15 cellular contexts compared by ENCODE assay signal in the genomic region with DNA sequence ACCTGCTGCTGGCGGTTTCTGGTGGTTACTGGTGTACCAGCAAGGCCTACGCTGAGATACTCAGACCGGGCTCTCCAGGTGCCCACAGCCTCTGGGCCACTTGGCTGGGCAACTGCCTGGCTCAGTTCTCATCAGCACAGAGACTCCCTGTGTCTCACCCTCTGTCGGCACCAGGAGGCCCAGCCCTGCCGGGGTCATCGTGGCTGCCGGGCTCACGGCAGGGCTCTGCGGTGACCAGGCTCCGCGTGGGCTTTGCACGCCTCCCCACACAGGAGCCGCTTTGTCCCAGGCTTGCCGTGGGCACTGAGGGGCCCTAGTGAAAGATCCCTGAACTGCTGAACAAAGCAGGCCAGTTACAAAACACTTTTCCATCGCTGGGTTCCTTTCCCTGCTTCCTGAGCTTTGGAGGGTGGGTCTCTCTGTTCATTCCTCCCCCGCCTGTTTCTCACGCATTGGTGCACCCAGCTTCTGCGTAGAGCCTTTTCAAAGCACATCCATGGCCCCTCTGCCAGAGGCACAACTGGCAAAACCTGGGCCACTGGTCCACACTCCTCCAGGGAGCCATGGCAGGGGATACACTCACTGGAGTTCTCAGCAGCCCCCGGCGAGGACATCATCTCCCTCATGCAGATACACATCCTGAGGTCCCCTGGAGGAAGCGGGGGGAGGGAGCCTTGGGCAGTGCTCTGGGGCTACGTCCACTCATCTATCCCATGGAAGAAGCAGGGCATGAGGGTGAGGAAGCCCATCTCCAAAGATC.
DNase-seq lines count a peak whose midpoint lies in the region; ATAC-seq, FAIRE-seq and TF ChIP-seq lines count a peak whose summit lies in the region.
"Had no signal": no experiment of that assay in that cellular context is flagged by ENCODE, and none has a peak within 500 bp of the region (broad histone marks: within the 10 kb centered on the region; RNA-seq: fewer than 3 reads in every experiment).

No MANE protein-coding gene starts in this region.

- no peak overlapping the region for H3K4me3 ChIP-seq in CD4-positive, alpha-beta memory T cell (ENCODE audit: low read length in 2 of 2)
- H3K4me3 ChIP-seq in K562 (no peak overlapping the region), trophoblast cell (ENCODE audit: low read depth, low read length) (no peak overlapping the region), HAP-1 (no peak overlapping the region)
- H3K4me3 ChIP-seq: hepatocyte, lung, SJCRH30 had no signal

- H2AFZ ChIP-seq in K562 (ENCODE audit: low read depth, low read length) (no peak overlapping the region), trophoblast cell (ENCODE audit: insufficient read depth, low read length, poor library complexity) (peak overlapping the region; percentile 74)
- H2AFZ ChIP-seq: hepatocyte, parathyroid adenoma had no signal

- H3K27me3 Mint-ChIP-seq in CD4-positive, alpha-beta memory T cell, result no peaks in the 10 kb centered on the region
- no peaks in the 10 kb centered on the region for H3K27me3 Mint-ChIP-seq in IgD-negative memory B cell
- H3K27me3 Mint-ChIP-seq: activated naive CD8-positive, alpha-beta T cell treated with anti-CD3 and anti-CD28 coated beads, Interleukin-2, amount 10 ng/mL, durations not matched to agents 7 days and 5 days had no signal

- in situ Hi-C loops in K562 (cut with MboI) (no loop called here), HAP-1 (cut with MboI; ENCODE audit: low sequenced_read_pairs) (no loop called here)

- no peaks in the 10 kb centered on the region for H3K9me1 ChIP-seq in K562 (ENCODE audit: control insufficient read depth, insufficient read depth, low read length)

- peak overlapping the region; percentile 96 for H3K14ac ChIP-seq in trophoblast cell (ENCODE audit: low read length)

- no TSS peak for BruUV-seq in K562 (replicated peaks; lab: Mats Ljungman, UMichigan)

- H3K27me3 ChIP-seq in CD4-positive, alpha-beta memory T cell (ENCODE audit: insufficient read depth, low read length), result no peaks in the 10 kb centered on the region
- H3K27me3 ChIP-seq in K562 (ENCODE audit: control insufficient read depth in 2 of 2, insufficient read depth in 2 of 2, low read length in 2 of 2), result no peaks in the 10 kb centered on the region
- H3K27me3 ChIP-seq in trophoblast cell (ENCODE audit: insufficient read depth, low read length), result no peaks in the 10 kb centered on the region
- no peaks in the 10 kb centered on the region for H3K27me3 ChIP-seq in HAP-1 (ENCODE audit: low read depth)
- H3K27me3 ChIP-seq: hepatocyte had no signal

- peak overlapping the region; percentile 98 for H4K91ac ChIP-seq in trophoblast cell (ENCODE audit: low read depth, low read length)

- no peak overlapping the region for H3K23ac ChIP-seq in trophoblast cell (ENCODE audit: low read length)

- H3K27ac ChIP-seq in CD4-positive, alpha-beta memory T cell (ENCODE audit: low read depth, low read length), result peak overlapping the region; percentile 71
- H3K27ac ChIP-seq in K562 (ENCODE audit: extremely low read depth, low read depth, low read length) (no peak overlapping the region), trophoblast cell (ENCODE audit: low read depth, low read length) (peak overlapping the region; percentile 95)
- H3K27ac ChIP-seq: parathyroid adenoma, SJCRH30, VCaP had no signal

- intact Hi-C loops in CD4-positive, alpha-beta memory T cell (cut with micrococcal nuclease), result loop anchor here (5.0 kb wide), 1 partner anchor 117 kb away; a partner anchor contains a TSS
- intact Hi-C loops in K562 (cut with micrococcal nuclease), result no loop called here

- 89% methylated on average over 20 of the region's 22 CpGs for WGBS in K562 (ENCODE audit: insufficient coverage, low coverage, missing lambda C conversion rate)
- no CpG with 5 or more reads among the region's 22 CpGs for WGBS in trophoblast cell (ENCODE audit: extremely low coverage, insufficient coverage, insufficient read length)

- no peaks in the 10 kb centered on the region for H3K79me2 ChIP-seq in K562 (ENCODE audit: control insufficient read depth, insufficient read depth, low read length)
- H3K79me2 ChIP-seq in trophoblast cell (ENCODE audit: control insufficient read depth, insufficient read depth, low read length, poor library complexity), result peaks cover 25% of the 10 kb centered on the region
- H3K79me2 ChIP-seq: hepatocyte, parathyroid adenoma had no signal

- peak overlapping the region; percentile 95 for H3K18ac ChIP-seq in trophoblast cell (ENCODE audit: low read length)

- H3K36me3 Mint-ChIP-seq in CD4-positive, alpha-beta memory T cell, result peaks cover 24 to 70% of the 10 kb centered on the region in 2 donors
- peaks cover 6% of the 10 kb centered on the region for H3K36me3 Mint-ChIP-seq in IgD-negative memory B cell

- peaks cover 53 to 88% (median 65%) of the 10 kb centered on the region in 4 donors for H3K4me1 Mint-ChIP-seq in CD4-positive, alpha-beta memory T cell
- peaks cover 38 to 45% (median 40%) of the 10 kb centered on the region in 3 donors for H3K4me1 Mint-ChIP-seq in IgD-negative memory B cell

- no peak for FAIRE-seq in K562 (lab: Jason Lieb, UNC)

- no peaks in the 10 kb centered on the region for H3K9me3 ChIP-seq in CD4-positive, alpha-beta memory T cell (ENCODE audit: control insufficient read depth in 1 of 2, low read length in 2 of 2)
- H3K9me3 ChIP-seq in K562 (replicated peaks; ENCODE audit: control insufficient read depth, insufficient read depth, low read depth, low read length), result no peaks in the 10 kb centered on the region
- no peaks in the 10 kb centered on the region for H3K9me3 ChIP-seq in trophoblast cell (ENCODE audit: insufficient read depth, low read depth, low read length)
- H3K9me3 ChIP-seq in HAP-1, result no peaks in the 10 kb centered on the region
- H3K9me3 ChIP-seq: SJCRH30 had no signal

- no peaks in the 10 kb centered on the region for H3K9me3 Mint-ChIP-seq in CD4-positive, alpha-beta memory T cell
- no peaks in the 10 kb centered on the region for H3K9me3 Mint-ChIP-seq in IgD-negative memory B cell
- H3K9me3 Mint-ChIP-seq: activated naive CD8-positive, alpha-beta T cell treated with anti-CD3 and anti-CD28 coated beads, Interleukin-2, amount 10 ng/mL, durations not matched to agents 7 days and 5 days had no signal

- POLR2A ChIA-PET in CD4-positive, alpha-beta memory T cell (lab: Charles Lee; ENCODE audit: partially characterized antibody), result interaction anchor here (1.8 to 6.8 kb wide), 2 partner anchors 21 to 24 kb away, joined by 7 to 46 read pairs; no protein-coding TSS in a partner anchor
- POLR2A ChIA-PET in K562 (lab: Yijun Ruan, JAX), result no interaction called here

- peak overlapping the region; percentile 97 for H2BK5ac ChIP-seq in trophoblast cell (ENCODE audit: low read depth, low read length, poor library complexity)

- TF ChIP-seq POLR2A in K562 (conservative IDR thresholded peaks at IDR 0.05), result no peak

- peak overlapping the region; percentile 72 for H4K12ac ChIP-seq in trophoblast cell (ENCODE audit: low read depth, low read length)

- H2AK5ac ChIP-seq in trophoblast cell (ENCODE audit: low read length), result peak overlapping the region; percentile 98

- H3K4me3 Mint-ChIP-seq in CD4-positive, alpha-beta memory T cell, result peak overlapping the region; percentile 8 to 74 (median 56)
- H3K4me3 Mint-ChIP-seq in IgD-negative memory B cell, result peak overlapping the region in 2 of 4 donors; percentile 68 to 84
- H3K4me3 Mint-ChIP-seq: activated naive CD8-positive, alpha-beta T cell treated with anti-CD3 and anti-CD28 coated beads, Interleukin-2, amount 10 ng/mL, durations not matched to agents 7 days and 5 days had no signal

- H4K8ac ChIP-seq in trophoblast cell (ENCODE audit: low read depth, low read length), result peak overlapping the region; percentile 80

- peak overlapping the region; percentile 87 to 95 (median 93) for H3K27ac Mint-ChIP-seq in CD4-positive, alpha-beta memory T cell
- peak overlapping the region in 2 of 3 donors; percentile 88 to 97 for H3K27ac Mint-ChIP-seq in IgD-negative memory B cell

- TF ChIP-seq CTCF in K562 (IDR thresholded peaks at IDR 0.05 in 2 of 3, conservative IDR thresholded peaks at IDR 0.05 in 1 of 3; ENCODE audit: insufficient read depth in 2 of 3, low read depth in 1 of 3, low read length in 3 of 3), result no peak

- peak in 2 of 5 donors; percentile 33 to 61 for DNase-seq in CD4-positive, alpha-beta memory T cell
- no peak for DNase-seq in K562 (ENCODE audit: extremely low read depth in 1 of 4, low spot score in 3 of 4)
- DNase-seq in trophoblast cell, result no peak
- no peak for DNase-seq in hippocampal formation (lab: John Stamatoyannopoulos, UW)
- no peak for DNase-seq in HAP-1 (ENCODE audit: low spot score in 2 of 2)
- DNase-seq: activated naive CD8-positive, alpha-beta T cell treated with anti-CD3 and anti-CD28 coated beads, Interleukin-2, amount 10 ng/mL, durations not matched to agents 7 days and 5 days; erythroblast; NCI-H2029 treated with DMSO at 0.1 percent for 48 hours; SJCRH30 had no signal

- H3K4me2 ChIP-seq in K562 (ENCODE audit: insufficient read depth, low read length) (no peak overlapping the region), trophoblast cell (ENCODE audit: low read length) (no peak overlapping the region)
- H3K4me2 ChIP-seq: hepatocyte had no signal

- peak overlapping the region; percentile 97 for H2BK120ac ChIP-seq in trophoblast cell (ENCODE audit: insufficient read depth, low read length, poor library complexity)

- TF ChIP-seq RAD21 in K562 (CRISPR knock-in tag; conservative IDR thresholded peaks at IDR 0.05 in 1 of 2, IDR thresholded peaks at IDR 0.05 in 1 of 2), result no peak

- peaks cover 77% of the 10 kb centered on the region for H3K4me1 ChIP-seq in CD4-positive, alpha-beta memory T cell (ENCODE audit: insufficient read depth, low read length)
- peaks cover 0 to 5% of the 10 kb centered on the region in 2 experiments; a peak in 2 of 5 replicates for H3K4me1 ChIP-seq in K562 (replicated peaks in 1 of 2; ENCODE audit: control insufficient read depth in 2 of 2, insufficient read depth in 2 of 2, low read length in 2 of 2)
- peaks cover 44 to 47% of the 10 kb centered on the region in 2 experiments for H3K4me1 ChIP-seq in trophoblast cell (ENCODE audit: control insufficient read depth in 1 of 2, insufficient read depth in 2 of 2, low read length in 2 of 2)
- no peaks in the 10 kb centered on the region for H3K4me1 ChIP-seq in HAP-1
- H3K4me1 ChIP-seq: parathyroid adenoma, SJCRH30 had no signal

- TF ChIP-seq EP300 in K562 (IDR thresholded peaks at IDR 0.05; ENCODE audit: low read length), result no peak

- H3K36me3 ChIP-seq in CD4-positive, alpha-beta memory T cell (ENCODE audit: insufficient read depth, low read length), result peaks cover 28% of the 10 kb centered on the region
- H3K36me3 ChIP-seq in K562 (ENCODE audit: control insufficient read depth, insufficient read depth, low read length) (peaks cover 36% of the 10 kb centered on the region; the same call in 2 of the 3 replicates), trophoblast cell (ENCODE audit: control insufficient read depth in 1 of 2, insufficient read depth in 2 of 2, low read length in 2 of 2) (no peaks in the 10 kb centered on the region), HAP-1 (replicated peaks) (no peaks in the 10 kb centered on the region)
- H3K36me3 ChIP-seq: SJCRH30 had no signal

- H4K20me1 ChIP-seq in K562 (replicated peaks; ENCODE audit: control insufficient read depth, insufficient read depth, low read length), result no peaks in the 10 kb centered on the region; the same call in 1 of the 2 replicates

- peak overlapping the region; percentile 96 for H3K4ac ChIP-seq in trophoblast cell (ENCODE audit: low read depth, low read length)

- H3K9ac ChIP-seq in K562 (ENCODE audit: insufficient read depth in 1 of 2, low read depth in 2 of 2, low read length in 2 of 2) (no peak overlapping the region), trophoblast cell (ENCODE audit: low read length) (peak overlapping the region; percentile 33)
- H3K9ac ChIP-seq: parathyroid adenoma had no signal

- peaks cover 76% of the 10 kb centered on the region for H3K79me1 ChIP-seq in trophoblast cell (ENCODE audit: low read length)

- CTCF ChIA-PET in CD4-positive, alpha-beta memory T cell (lab: Charles Lee; ENCODE audit: partially characterized antibody), result interaction anchor here (0.8 to 1.0 kb wide), 2 partner anchors 12 to 21 kb away, joined by 3 to 4 read pairs; no protein-coding TSS in a partner anchor
- CTCF ChIA-PET in K562 (lab: Yijun Ruan, JAX; ENCODE audit: low intra/inter-chr PET ratio), result no interaction called here

- ATAC-seq in K562 (no peak), GM19452 (IDR thresholded peaks at IDR 0.05; ENCODE audit: unreplicated experiment) (no peak)

- peak overlapping the region; percentile 98 for H2BK12ac ChIP-seq in trophoblast cell (ENCODE audit: low read length)
